Comparison of ENCODE assay signal across 8 cellular contexts in the genomic region with DNA sequence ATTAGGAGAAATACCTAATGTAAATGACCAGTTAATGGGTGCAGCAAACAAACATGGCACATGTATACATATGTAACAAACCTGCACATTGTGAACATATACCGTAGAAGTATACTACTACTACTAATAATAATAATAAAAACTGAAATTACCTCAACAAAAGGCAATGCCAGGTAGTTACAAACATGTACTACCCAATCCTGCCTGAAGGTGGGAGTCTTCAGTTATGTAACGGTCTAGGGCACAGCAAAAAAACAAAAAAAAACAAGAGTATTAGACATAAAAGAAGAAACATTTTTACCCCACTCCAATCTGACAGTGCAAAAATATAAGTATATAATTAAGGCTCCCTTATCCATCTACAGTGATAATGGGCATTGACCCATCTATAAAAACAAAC.
DNase-seq lines count a peak whose midpoint lies in the region; ATAC-seq and TF ChIP-seq lines count a peak whose summit lies in the region.
"Not testable (repeated sequence)": the region's sequence is repeated elsewhere in the genome, so short reads cannot be mapped to it uniquely, and the experiment has no call there.

No MANE protein-coding gene starts in this region.

- H3K4me3 Mint-ChIP-seq in central memory CD8-positive, alpha-beta T cell; stimulated activated memory B cell treated with anti-CD40 and anti-IgM and Interleukin-4, amounts not matched to agents 10 μg/mL and 1 μg/mL and 100 μg/mL, for 72 hours: not testable (repeated sequence)
- H3K4me3 Mint-ChIP-seq in naive B cell, result peak overlapping the region in 3 of 8 donors; percentile 3 to 36 (median 13)

- not testable (repeated sequence) for H3K9me3 Mint-ChIP-seq in central memory CD8-positive, alpha-beta T cell; naive B cell; stimulated activated memory B cell treated with anti-CD40 and anti-IgM and Interleukin-4, amounts not matched to agents 10 μg/mL and 1 μg/mL and 100 μg/mL, for 72 hours

- ATAC-seq in central memory CD8-positive, alpha-beta T cell (replicated peaks; ENCODE audit: extremely low read depth, poor library complexity, severe bottlenecking); stimulated activated memory B cell treated with anti-CD40 and anti-IgM and Interleukin-4, amounts not matched to agents 10 μg/mL and 1 μg/mL and 100 μg/mL, for 72 hours: not testable (repeated sequence)
- peak in 1 of 2 donors; percentile 27 for ATAC-seq in naive B cell (ENCODE audit: low read depth in 2 of 2)

- not testable (repeated sequence) for H3K4me1 ChIP-seq in BE2C

- peak overlapping the region; percentile 67 for H3K27ac Mint-ChIP-seq in central memory CD8-positive, alpha-beta T cell (ENCODE audit: low read depth)
- peak overlapping the region; percentile 65 to 98 (median 90) for H3K27ac Mint-ChIP-seq in naive B cell
- H3K27ac Mint-ChIP-seq in stimulated activated memory B cell treated with anti-CD40 and anti-IgM and Interleukin-4, amounts not matched to agents 10 μg/mL and 1 μg/mL and 100 μg/mL, for 72 hours, result peak overlapping the region; percentile 80

- peak; percentile 26; the same call in 1 of the 2 replicates for TF ChIP-seq CTCF in BE2C (IDR thresholded peaks at IDR 0.05; ENCODE audit: low read depth, low read length)
- TF ChIP-seq CTCF in GM10266 (IDR thresholded peaks at IDR 0.05; ENCODE audit: control insufficient read depth, insufficient read depth, low read depth, missing control alignments), result peak; percentile 10
- TF ChIP-seq CTCF in VCaP (conservative IDR thresholded peaks at IDR 0.05), result peak; percentile 58
- TF ChIP-seq CTCF in fibroblast of villous mesenchyme (IDR thresholded peaks at IDR 0.05; ENCODE audit: insufficient read depth, low read depth, low read length), result peak; percentile 22

- H3K27me3 Mint-ChIP-seq in central memory CD8-positive, alpha-beta T cell; naive B cell; stimulated activated memory B cell treated with anti-CD40 and anti-IgM and Interleukin-4, amounts not matched to agents 10 μg/mL and 1 μg/mL and 100 μg/mL, for 72 hours: not testable (repeated sequence)

- not testable (repeated sequence) for H3K27me3 ChIP-seq in BE2C

- DNase-seq in BE2C; GM10266 (ENCODE audit: extremely low spot score); central memory CD8-positive, alpha-beta T cell (ENCODE audit: low spot score in 2 of 2); fibroblast of villous mesenchyme (ENCODE audit: low read depth): not testable (repeated sequence)
- DNase-seq in NCI-H2171 treated with DMSO at 0.1 percent for 48 hours (lab: John Stamatoyannopoulos, UW), result peak; percentile 14
- DNase-seq in naive B cell, result peak; percentile 24

- not testable (repeated sequence) for H3K4me3 ChIP-seq in BE2C (ENCODE audit: low read depth, low read length); fibroblast of villous mesenchyme (ENCODE audit: low read depth, low read length)

- not testable (repeated sequence) for H3K9me3 ChIP-seq in BE2C

- not testable (repeated sequence) for H3K4me1 Mint-ChIP-seq in central memory CD8-positive, alpha-beta T cell; naive B cell
- H3K4me1 Mint-ChIP-seq in stimulated activated memory B cell treated with anti-CD40 and anti-IgM and Interleukin-4, amounts not matched to agents 10 μg/mL and 1 μg/mL and 100 μg/mL, for 72 hours, result peaks cover 12% of the 10 kb centered on the region

- peak overlapping the region; percentile 84 for H3K27ac ChIP-seq in VCaP

- not testable (repeated sequence) for H3K36me3 ChIP-seq in BE2C

- peaks cover 19% of the 10 kb centered on the region for H3K36me3 Mint-ChIP-seq in central memory CD8-positive, alpha-beta T cell (ENCODE audit: insufficient read depth)
- H3K36me3 Mint-ChIP-seq in naive B cell, result not testable (repeated sequence)
- H3K36me3 Mint-ChIP-seq in stimulated activated memory B cell treated with anti-CD40 and anti-IgM and Interleukin-4, amounts not matched to agents 10 μg/mL and 1 μg/mL and 100 μg/mL, for 72 hours, result peaks cover 17% of the 10 kb centered on the region
